In genomic region chr21:32727478-32727727, GRCh38 we compare ENCODE assay signal across 8 cellular contexts. TPM values are rescaled to one million over a fixed set of nuclear protein-coding genes. Genes with fewer than 3 reads are reported as not detected.
DNase-seq lines count a peak whose midpoint lies in the region; ATAC-seq and TF ChIP-seq lines count a peak whose summit lies in the region.

No MANE protein-coding gene starts in this region.

- H4K91ac ChIP-seq in trophoblast cell (ENCODE audit: low read depth, low read length) = peak overlapping the region; percentile 85

- POLR2A ChIA-PET in Panc1 (lab: Charles Lee) = no interaction called here

- intact Hi-C loops in Panc1 (cut with micrococcal nuclease; ENCODE audit: unreplicated experiment) = no loop called here

- H4K12ac ChIP-seq in trophoblast cell (ENCODE audit: low read depth, low read length) = no peak overlapping the region

- peak overlapping the region; percentile 97 for H3K4me2 ChIP-seq in GM23338
- peak overlapping the region; percentile 70 for H3K4me2 ChIP-seq in trophoblast cell (ENCODE audit: low read length)

- H3K27ac Mint-ChIP-seq in GM23338 = no peak overlapping the region

- DNase-seq in COLO668 (lab: John Stamatoyannopoulos, UW; ENCODE audit: unreplicated experiment) (peak; percentile 62), GM23338 (ENCODE audit: low spot score) (no peak), Panc1 (ENCODE audit: low read depth, low spot score) (no peak), epithelial cell of prostate (ENCODE audit: low read depth, low spot score) (no peak), trophoblast cell (no peak), HK-2 (ENCODE audit: unreplicated experiment) (no peak), activated gamma-delta T cell treated with Interleukin-2 at 50 U/mL for 16 hours (no peak)

- no CpG with 5 or more reads among the region's 29 CpGs for WGBS in trophoblast cell (ENCODE audit: extremely low coverage, insufficient coverage, insufficient read length)

- H2AFZ ChIP-seq in GM23338 (peak overlapping the region; percentile 90), trophoblast cell (ENCODE audit: insufficient read depth, low read length, poor library complexity) (peak overlapping the region; percentile 85)

- H3K4me3 ChIP-seq in GM23338 (peak overlapping the region; percentile 83), Panc1 (ENCODE audit: low read depth in 2 of 2, low read length in 2 of 2) (peak overlapping the region; percentile 83 to 96), trophoblast cell (ENCODE audit: low read depth, low read length) (peak overlapping the region; percentile 95)

- BruUV-seq in Panc1 (replicated peaks; lab: Mats Ljungman, UMichigan) = no TSS peak

- H3K4me1 ChIP-seq in GM23338 (ENCODE audit: insufficient read depth) (peaks cover 4% of the 10 kb centered on the region; the same call in 1 of the 2 replicates), Panc1 (ENCODE audit: control insufficient read depth, insufficient read depth, low read length) (peaks cover 4% of the 10 kb centered on the region), trophoblast cell (ENCODE audit: control insufficient read depth in 1 of 2, insufficient read depth in 2 of 2, low read length in 2 of 2) (peaks cover 0 to under 1% of the 10 kb centered on the region in 2 experiments)

- peak overlapping the region; percentile 50 for H3K9ac ChIP-seq in trophoblast cell (ENCODE audit: low read length)

- H3K14ac ChIP-seq in trophoblast cell (ENCODE audit: low read length) = peak overlapping the region; percentile 91

- H3K9me2 ChIP-seq in GM23338 (ENCODE audit: insufficient read depth) = no peaks in the 10 kb centered on the region

- no peaks in the 10 kb centered on the region; the same call in 1 of the 2 replicates for H4K20me1 ChIP-seq in GM23338 (replicated peaks; ENCODE audit: insufficient read depth)

- H3K4me1 Mint-ChIP-seq in GM23338 = peaks cover 13% of the 10 kb centered on the region

- H3F3A ChIP-seq in GM23338 (replicated peaks; ENCODE audit: low read depth) = peaks cover 6% of the 10 kb centered on the region; the same call in 1 of the 2 replicates

- H3K27me3 Mint-ChIP-seq in GM23338 (ENCODE audit: insufficient read depth, low read depth, poor library complexity) = no peaks in the 10 kb centered on the region

- H3K36me3 ChIP-seq in GM23338 (ENCODE audit: insufficient read depth) = no peaks in the 10 kb centered on the region
- H3K36me3 ChIP-seq in Panc1 (ENCODE audit: control insufficient read depth, insufficient read depth, low read length) = peaks cover 4% of the 10 kb centered on the region
- no peaks in the 10 kb centered on the region for H3K36me3 ChIP-seq in trophoblast cell (ENCODE audit: control insufficient read depth in 1 of 2, insufficient read depth in 2 of 2, low read length in 2 of 2)

- H3K4me3 Mint-ChIP-seq in GM23338 = peak overlapping the region; percentile 89

- in situ Hi-C loops in Panc1 (cut with HindIII; ENCODE audit: low pct_unique_long_range_greater_than_20kb, low sequenced_read_pairs) = no loop called here

- H3K79me1 ChIP-seq in trophoblast cell (ENCODE audit: low read length) = peaks cover 10% of the 10 kb centered on the region

- H3K27ac ChIP-seq in GM23338 (ENCODE audit: low read depth) (no peak overlapping the region), Panc1 (ENCODE audit: low read length) (peak overlapping the region; percentile 70), epithelial cell of prostate (peak overlapping the region; percentile 61), trophoblast cell (ENCODE audit: low read depth, low read length) (peak overlapping the region; percentile 87)

- no peaks in the 10 kb centered on the region for H3K9me3 ChIP-seq in Panc1 (ENCODE audit: control insufficient read depth, insufficient read depth, low read depth, low read length)
- H3K9me3 ChIP-seq in trophoblast cell (ENCODE audit: insufficient read depth, low read depth, low read length) = no peaks in the 10 kb centered on the region

- H3K4ac ChIP-seq in trophoblast cell (ENCODE audit: low read depth, low read length) = no peak overlapping the region

- H3K23ac ChIP-seq in trophoblast cell (ENCODE audit: low read length) = no peak overlapping the region

- H3K79me2 ChIP-seq in GM23338 (replicated peaks; ENCODE audit: insufficient read depth) = no peaks in the 10 kb centered on the region
- H3K79me2 ChIP-seq in trophoblast cell (ENCODE audit: control insufficient read depth, insufficient read depth, low read length, poor library complexity) = peaks cover 4% of the 10 kb centered on the region

- H2BK12ac ChIP-seq in trophoblast cell (ENCODE audit: low read length) = peak overlapping the region; percentile 61

- TF ChIP-seq CTCF in GM23338 (conservative IDR thresholded peaks at IDR 0.05; ENCODE audit: low read depth in 2 of 2) (no peak), Panc1 (IDR thresholded peaks at IDR 0.05) (no peak)

- no peaks in the 10 kb centered on the region for H3K36me3 Mint-ChIP-seq in GM23338 (ENCODE audit: low read depth)

- H2BK5ac ChIP-seq in trophoblast cell (ENCODE audit: low read depth, low read length, poor library complexity) = peak overlapping the region; percentile 60

- ATAC-seq in GM23338 (no peak; the same call in 2 of the 3 replicates), Panc1 (no peak), GM21576 (IDR thresholded peaks at IDR 0.05; ENCODE audit: unreplicated experiment) (no peak)

- H3K27me3 ChIP-seq in GM23338 (ENCODE audit: insufficient read depth) (no peaks in the 10 kb centered on the region), Panc1 (ENCODE audit: control insufficient read depth, insufficient read depth, low read length) (no peaks in the 10 kb centered on the region), trophoblast cell (ENCODE audit: insufficient read depth, low read length) (no peaks in the 10 kb centered on the region)

- no peak overlapping the region for H2AK5ac ChIP-seq in trophoblast cell (ENCODE audit: low read length)

- H3K9me3 Mint-ChIP-seq in GM23338 = no peaks in the 10 kb centered on the region

- peak overlapping the region; percentile 72 for H4K8ac ChIP-seq in trophoblast cell (ENCODE audit: low read depth, low read length)

- CTCF ChIA-PET in Panc1 (lab: Charles Lee) = no interaction called here

- peak overlapping the region; percentile 97 for H3K18ac ChIP-seq in trophoblast cell (ENCODE audit: low read length)

- peak overlapping the region; percentile 86 for H2BK120ac ChIP-seq in trophoblast cell (ENCODE audit: insufficient read depth, low read length, poor library complexity)

TF ChIP-seq in GM23338, 12 proteins besides CTCF, POLR2A, EP300 and RAD21 (continues in another document):
- TF ChIP-seq NANOG (IDR thresholded peaks at IDR 0.05; ENCODE audit: borderline replicate concordance) (no peak), EZH2phosphoT487 (IDR thresholded peaks at IDR 0.05; ENCODE audit: unreplicated experiment) (no peak)

RNA-seq across cellular contexts. Expression of gene SYNJ1, which starts 0.4 kb away (rescaled TPM):
- total RNA-seq in GM23338 (2014; rRNA removed; shearing (Covaris generic)) = 4.2 and 8.2 TPM in 2 replicates
- polyA plus RNA-seq in GM23338 (2016; fragmentation: Nextera tagmentation; extraction: Ambion mirVana) = 1.4 and 2.2 TPM in 2 replicates
- 10.5 TPM for total RNA-seq in Panc1 (2021; ENCODE audit: unreplicated experiment)
- 2.3 TPM for polyA plus RNA-seq in Panc1 (2012; ENCODE audit: insufficient read length)
- 15.8 and 17.4 TPM in 2 replicates for polyA plus RNA-seq in trophoblast cell (2013)

RNA-seq across cellular contexts. Expression of gene PAXBP1, which starts 44.2 kb away (rescaled TPM):
- total RNA-seq in GM23338 (2014; rRNA removed; shearing (Covaris generic)) = 61.8 and 74.4 TPM in 2 replicates
- polyA plus RNA-seq in GM23338 (2016; fragmentation: Nextera tagmentation; extraction: Ambion mirVana) = 26.5 and 35.8 TPM in 2 replicates
- 29.3 TPM for total RNA-seq in Panc1 (2021; ENCODE audit: unreplicated experiment)
- polyA plus RNA-seq in Panc1 (2012; ENCODE audit: insufficient read length) = 7.4 TPM
- 38.2 and 38.5 TPM in 2 replicates for polyA plus RNA-seq in trophoblast cell (2013)
